Comparison of ENCODE assay signal across 22 cellular contexts in genomic region chr3:46876313-46877300, GRCh38. TPM values are rescaled to one million over a fixed set of nuclear protein-coding genes. Genes with fewer than 3 reads are reported as not detected.
A peak's percentile ranks its signal among the peaks of the same experiment; 100 is the strongest.
DNase-seq lines count a peak whose midpoint lies in the region; ATAC-seq, FAIRE-seq and TF ChIP-seq lines count a peak whose summit lies in the region.
"Had no signal": no experiment of that assay in that cellular context is flagged by ENCODE, and none has a peak within 500 bp of the region (broad histone marks: within the 10 kb centered on the region; RNA-seq: fewer than 3 reads in every experiment).

No MANE protein-coding gene starts in this region.

- no peak for DNase-seq in HepG2 (ENCODE audit: low spot score)
- DNase-seq in H1 (ENCODE audit: low read depth in 1 of 2, low spot score in 2 of 2), result no peak
- no peak for DNase-seq in tibial artery
- DNase-seq in HuH-7 (ENCODE audit: low spot score), result no peak
- DNase-seq in SKM-1 treated with dmso at 0.1 percent for 144 hours (lab: John Stamatoyannopoulos, UW; ENCODE audit: unreplicated experiment), result no peak
- DNase-seq in DMS153 treated with DMSO at 0.1 percent for 48 hours (lab: John Stamatoyannopoulos, UW; ENCODE audit: unreplicated experiment), result no peak
- DNase-seq: DMS 273 treated with DMSO at 0.1 percent for 48 hours, H9, NCI-H1417, NCI-H2029, NCI-H2171, NCI-H510A, NCI-H82, PC-9 had no signal

- no peak overlapping the region for H3K4me3 ChIP-seq in liver (ENCODE audit: low read depth in 1 of 3, low read length in 3 of 3)
- no peak overlapping the region for H3K4me3 ChIP-seq in HepG2 (replicated peaks in 1 of 3; ENCODE audit: insufficient read depth in 1 of 3, low read depth in 2 of 3, low read length in 3 of 3)
- no peak overlapping the region for H3K4me3 ChIP-seq in H1 (ENCODE audit: extremely low read depth in 1 of 4, insufficient read depth in 2 of 4, low read depth in 3 of 4, low read length in 4 of 4)
- H3K4me3 ChIP-seq in tibial artery, result no peak overlapping the region
- H3K4me3 ChIP-seq: PC-9 had no signal

- H3K23ac ChIP-seq in H1 (ENCODE audit: insufficient read length), result no peak overlapping the region

- H3K4me1 ChIP-seq in liver (ENCODE audit: control insufficient read depth in 4 of 4, insufficient read depth in 4 of 4, low read length in 3 of 4), result peaks cover 0 to 2% (median 0%) of the 10 kb centered on the region in 4 donors
- H3K4me1 ChIP-seq in HepG2 (ENCODE audit: insufficient read depth, low read length), result peaks cover 23% of the 10 kb centered on the region
- peaks cover 0 to 9% (median 1%) of the 10 kb centered on the region in 4 experiments; a peak in 4 of 7 replicates for H3K4me1 ChIP-seq in H1 (replicated peaks in 1 of 4; ENCODE audit: control insufficient read depth in 3 of 4, insufficient read depth in 4 of 4, low read length in 3 of 4)
- peaks cover 0 to 56% (median 39%) of the 10 kb centered on the region in 4 donors for H3K4me1 ChIP-seq in tibial artery

- no peak overlapping the region for H3K9ac ChIP-seq in liver (ENCODE audit: low read depth in 1 of 2, low read length in 2 of 2)
- H3K9ac ChIP-seq in HepG2 (ENCODE audit: insufficient read depth, low read depth, low read length), result no peak overlapping the region
- H3K9ac ChIP-seq in H1 (replicated peaks in 1 of 4; ENCODE audit: extremely low read depth in 1 of 4, low read depth in 3 of 4, low read length in 3 of 4), result no peak overlapping the region

- peaks cover 54% of the 10 kb centered on the region for H3K4me1 Mint-ChIP-seq in nephron

- 86% methylated on average over 10 of the region's 10 CpGs for WGBS in liver
- WGBS in HepG2 (ENCODE audit: low lambda C conversion rate), result 42% methylated on average over 2 of the region's 10 CpGs
- 76% methylated on average over 10 of the region's 10 CpGs; no CpG with 5 or more reads in 1 of the 2 experiments for WGBS in H1 (ENCODE audit: extremely low coverage in 1 of 2, insufficient coverage in 1 of 2, insufficient read length in 1 of 2, insufficient replicate concordance in 2 of 2, low coverage in 1 of 2, low lambda C conversion rate in 2 of 2, missing lambda C conversion rate in 1 of 2), 2 experiments

- no peak for TF ChIP-seq EP300 in HepG2 (IDR thresholded peaks at IDR 0.05; ENCODE audit: low read depth in 2 of 2, low read length in 2 of 2)
- no peak for TF ChIP-seq EP300 in HepG2 (CRISPR knock-in tag; IDR thresholded peaks at IDR 0.05; ENCODE audit: borderline replicate concordance)
- no peak for TF ChIP-seq EP300 in H1 (IDR thresholded peaks at IDR 0.05; ENCODE audit: borderline replicate concordance in 1 of 2, low read depth in 2 of 2, low read length in 2 of 2)

- H3K79me1 ChIP-seq in H1 (ENCODE audit: low read depth, low read length), result no peaks in the 10 kb centered on the region

- H4K8ac ChIP-seq in H1 (ENCODE audit: extremely low read depth, insufficient read depth, low read length), result peak overlapping the region; percentile 53; the same call in 1 of the 2 replicates

- no peak overlapping the region for H3K4ac ChIP-seq in H1 (replicated peaks; ENCODE audit: insufficient read length, low read depth, low read length)

- H2BK20ac ChIP-seq in H1 (ENCODE audit: low read length), result no peak overlapping the region

- H3K36me3 ChIP-seq in liver (ENCODE audit: control insufficient read depth in 4 of 4, insufficient read depth in 3 of 4, low read depth in 1 of 4, low read length in 3 of 4) (no peaks in the 10 kb centered on the region), HepG2 (replicated peaks in 1 of 2; ENCODE audit: control insufficient read depth in 1 of 2, insufficient read depth in 2 of 2, low read length in 2 of 2) (no peaks in the 10 kb centered on the region), H1 (ENCODE audit: control insufficient read depth in 2 of 4, insufficient read depth in 4 of 4, low read length in 3 of 4) (no peaks in the 10 kb centered on the region), tibial artery (no peaks in the 10 kb centered on the region)

- no TSS peak for BruUV-seq in HepG2 (replicated peaks; lab: Mats Ljungman, UMichigan)

- peak overlapping the region; percentile 60 to 97 (median 95) for H3K27ac Mint-ChIP-seq in nephron
- H3K27ac Mint-ChIP-seq: H9 had no signal

- in situ Hi-C loops in HepG2 (cut with HindIII; ENCODE audit: extremely low pct_ligation_motif_present, low pct_unique_long_range_greater_than_20kb), result no loop called here

- peaks cover 25% of the 10 kb centered on the region for H3K27me3 Mint-ChIP-seq in nephron (ENCODE audit: low read depth)

- H3K9me3 ChIP-seq in liver (ENCODE audit: control insufficient read depth in 4 of 4, low read length in 3 of 4), result no peaks in the 10 kb centered on the region
- no peaks in the 10 kb centered on the region for H3K9me3 ChIP-seq in HepG2 (ENCODE audit: low read length)
- no peaks in the 10 kb centered on the region for H3K9me3 ChIP-seq in H1 (ENCODE audit: insufficient read depth in 2 of 2, low read depth in 1 of 2, low read length in 1 of 2)
- H3K9me3 ChIP-seq in tibial artery, result no peaks in the 10 kb centered on the region

- CTCF ChIA-PET in HepG2 (lab: Yijun Ruan, JAX; ENCODE audit: low intra/inter-chr PET ratio, low total read pairs) (no interaction called here), H1 (lab: Charles Lee; ENCODE audit: partially characterized antibody) (interaction anchor here (0.6 to 2.7 kb wide), 8 partner anchors 10 to 170 kb away, joined by 3 to 15 read pairs (median 4); partner anchors contain the start of gene MYL3)

- peak overlapping the region; percentile 16 to 21 for H3K27ac ChIP-seq in liver (ENCODE audit: low read depth in 1 of 2, low read length in 2 of 2)
- no peak overlapping the region for H3K27ac ChIP-seq in HepG2 (ENCODE audit: extremely low read length, insufficient read depth, low read length)
- H3K27ac ChIP-seq in H1 (ENCODE audit: low read depth, low read length), result no peak overlapping the region
- peak overlapping the region; percentile 77 to 81 for H3K27ac ChIP-seq in tibial artery
- H3K27ac ChIP-seq: C4-2B, PC-9 had no signal

- POLR2A ChIA-PET in HepG2 (lab: Yijun Ruan, JAX), result no interaction called here
- POLR2A ChIA-PET in H1 (lab: Charles Lee; ENCODE audit: partially characterized antibody), result no interaction called here

- H3K9me3 Mint-ChIP-seq in nephron, result no peaks in the 10 kb centered on the region
- H3K9me3 Mint-ChIP-seq: H9 had no signal

- peaks cover 5% of the 10 kb centered on the region; the same call in 1 of the 2 replicates for H3K23me2 ChIP-seq in H1 (ENCODE audit: low read depth, low read length)

- intact Hi-C loops in HepG2 (cut with micrococcal nuclease; ENCODE audit: unreplicated experiment), result no loop called here
- intact Hi-C loops in tibial artery (cut with DNase I; ENCODE audit: low total_unique reads), result no loop called here

- no peak overlapping the region for H4K91ac ChIP-seq in H1 (replicated peaks; ENCODE audit: insufficient read length, low read length)

- no peak overlapping the region for H2BK120ac ChIP-seq in H1 (replicated peaks; ENCODE audit: low read depth, low read length)

- H2BK5ac ChIP-seq in H1 (ENCODE audit: low read depth, low read length), result no peak overlapping the region

- H3K4me3 Mint-ChIP-seq in nephron, result peak overlapping the region in 2 of 3 experiments; percentile 28 to 50
- H3K4me3 Mint-ChIP-seq: H9 had no signal

- no peak for TF ChIP-seq RAD21 in liver (IDR thresholded peaks at IDR 0.05)
- no peak for TF ChIP-seq RAD21 in HepG2 (CRISPR knock-in tag; IDR thresholded peaks at IDR 0.05)
- TF ChIP-seq RAD21 in H1 (IDR thresholded peaks at IDR 0.05 in 1 of 2, conservative IDR thresholded peaks at IDR 0.05 in 1 of 2; ENCODE audit: low read depth in 2 of 2, low read length in 2 of 2), result no peak

- H4K20me1 ChIP-seq in HepG2 (ENCODE audit: insufficient read depth, low read length), result peaks cover 3% of the 10 kb centered on the region; the same call in 1 of the 2 replicates
- peaks cover 4 to 10% of the 10 kb centered on the region in 2 experiments for H4K20me1 ChIP-seq in H1 (replicated peaks in 1 of 2; ENCODE audit: control insufficient read depth in 1 of 2, insufficient read depth in 2 of 2, low read length in 2 of 2)

- H3K27me3 ChIP-seq in liver (ENCODE audit: control insufficient read depth in 4 of 4, insufficient read depth in 4 of 4, low read length in 3 of 4) (peaks cover 0 to under 1% (median 0%) of the 10 kb centered on the region in 4 donors), HepG2 (ENCODE audit: control insufficient read depth in 1 of 2, insufficient read depth in 2 of 2, low read length in 2 of 2) (peaks cover 17 to 87% of the 10 kb centered on the region in 2 experiments), H1 (replicated peaks in 1 of 4; ENCODE audit: control insufficient read depth in 3 of 4, extremely low read depth in 1 of 4, insufficient read depth in 3 of 4, low read length in 3 of 4) (peaks cover 22 to 66% (median 56%) of the 10 kb centered on the region in 4 experiments), tibial artery (no peaks in the 10 kb centered on the region)

- H3K14ac ChIP-seq in H1 (ENCODE audit: insufficient read length), result no peak overlapping the region

- TF ChIP-seq CTCF in liver (IDR thresholded peaks at IDR 0.05; ENCODE audit: low read depth, low read length, missing input control) (no peak), HepG2 (CRISPR knock-in tag; IDR thresholded peaks at IDR 0.05) (no peak), H1 (IDR thresholded peaks at IDR 0.05; ENCODE audit: control extremely low read depth in 1 of 3, insufficient read depth in 1 of 3, low read depth in 1 of 3, low read length in 3 of 3) (no peak), nephron (IDR thresholded peaks at IDR 0.05; ENCODE audit: unreplicated experiment in 3 of 3) (no peak), tibial artery (IDR thresholded peaks at IDR 0.05) (no peak)

- no peaks in the 10 kb centered on the region for H3K79me2 ChIP-seq in HepG2 (ENCODE audit: insufficient read depth, low read length)
- no peaks in the 10 kb centered on the region for H3K79me2 ChIP-seq in H1 (ENCODE audit: control insufficient read depth in 1 of 2, insufficient read depth in 2 of 2, low read length in 2 of 2)

- H2AK5ac ChIP-seq in H1 (ENCODE audit: low read depth, low read length), result no peak overlapping the region

- no peak overlapping the region for H3K4me2 ChIP-seq in HepG2 (ENCODE audit: low read depth, low read length)
- H3K4me2 ChIP-seq in H1 (ENCODE audit: insufficient read depth in 1 of 2, low read depth in 2 of 2, low read length in 2 of 2), result no peak overlapping the region
- H3K4me2 ChIP-seq: PC-9 had no signal

- no peak overlapping the region for H3K56ac ChIP-seq in H1 (replicated peaks; ENCODE audit: insufficient read length, low read depth, low read length)

- H2AFZ ChIP-seq in HepG2 (ENCODE audit: low read length), result no peak overlapping the region
- no peak overlapping the region for H2AFZ ChIP-seq in H1 (ENCODE audit: low read length)
- H2AFZ ChIP-seq: PC-9 had no signal

- no peak for ATAC-seq in HepG2
- ATAC-seq: Right ventricle myocardium inferior had no signal

- TF ChIP-seq POLR2A in HepG2 (IDR thresholded peaks at IDR 0.05; ENCODE audit: insufficient read depth in 1 of 2, low read depth in 2 of 2, low read length in 2 of 2) (no peak), H1 (IDR thresholded peaks at IDR 0.05; ENCODE audit: control extremely low read depth in 1 of 2, low read depth in 2 of 2, low read length in 2 of 2) (no peak)

- H3K36me3 Mint-ChIP-seq in nephron (ENCODE audit: low read depth), result no peaks in the 10 kb centered on the region

- H3K18ac ChIP-seq in H1 (ENCODE audit: extremely low read depth, low read length), result no peak overlapping the region; the same call in 1 of the 2 replicates

- FAIRE-seq in HepG2 (lab: Jason Lieb, UNC) (no peak), H1 (lab: Jason Lieb, UNC) (no peak)
- FAIRE-seq: A204.1, GM19239 had no signal

- H2BK15ac ChIP-seq in H1 (ENCODE audit: low read length), result no peak overlapping the region

- H2BK12ac ChIP-seq in H1 (ENCODE audit: low read depth, low read length), result no peak overlapping the region

- H4K5ac ChIP-seq in H1 (ENCODE audit: insufficient read length, low read depth, low read length), result no peak overlapping the region

RNA-seq across cellular contexts. Expression of gene PTH1R, which starts 0.9 kb away (rescaled TPM):
- 10 to 100 TPM in 1 of 2 donors, 1 to 10 TPM in 1; 7.2 to 28.4 TPM for total RNA-seq in liver
- polyA plus RNA-seq in liver, result 10 to 100 TPM; 19.8 to 27.4 TPM
- total RNA-seq in HepG2 (2016; rRNA removed; fragmentation: Illumina TruSeq; extraction: Trizol), result not detected in 2 replicates
- not detected in 2 replicates for total RNA-seq in HepG2 (2016; cell fraction: cytosol; rRNA removed; fragmentation: Illumina TruSeq; extraction: Trizol; ENCODE audit: low read depth)
- total RNA-seq in HepG2 (2016; cell fraction: insoluble cytoplasmic fraction; rRNA removed; fragmentation: Illumina TruSeq; extraction: Trizol), result not detected in 2 replicates
- not detected in 2 replicates for total RNA-seq in HepG2 (2016; cell fraction: membrane; rRNA removed; fragmentation: Illumina TruSeq; extraction: Trizol)
- total RNA-seq in HepG2 (2016; cell fraction: nucleus; rRNA removed; fragmentation: Illumina TruSeq; extraction: Trizol), result not detected in 2 replicates
- polyA plus RNA-seq in HepG2 (2011; rRNA removed), result not detected in 2 replicates
- polyA plus RNA-seq in HepG2 (2011; cell fraction: cytosol; rRNA removed), result not detected in 2 replicates
- polyA plus RNA-seq in HepG2 (2011; cell fraction: nucleus; rRNA removed), result 0.10 TPM in 1 of 2 replicates, not detected in the other
- not detected in 2 replicates for polyA plus RNA-seq in HepG2 (2012)
- not detected in 2 replicates for polyA plus RNA-seq in HepG2 (2016; cell fraction: cytosol; fragmentation: Illumina TruSeq; extraction: Trizol; ENCODE audit: low read depth)
- not detected in 2 replicates for polyA plus RNA-seq in HepG2 (2016; cell fraction: insoluble cytoplasmic fraction; fragmentation: Illumina TruSeq; extraction: Trizol; ENCODE audit: low read depth)
- not detected in 2 replicates for polyA plus RNA-seq in HepG2 (2016; cell fraction: membrane; fragmentation: Illumina TruSeq; extraction: Trizol; ENCODE audit: low read depth)
- not detected in 2 replicates for polyA plus RNA-seq in HepG2 (2016; cell fraction: nucleus; fragmentation: Illumina TruSeq; extraction: Trizol; ENCODE audit: insufficient read depth, low read depth)
- not detected in 2 replicates for polyA minus RNA-seq in HepG2 (2011; rRNA and poly(A)+ RNA removed; ENCODE audit: low replicate concordance)
- polyA minus RNA-seq in HepG2 (2011; cell fraction: cytosol; rRNA and poly(A)+ RNA removed), result not detected in 2 replicates
- polyA minus RNA-seq in HepG2 (2011; cell fraction: nucleus; rRNA and poly(A)+ RNA removed), result not detected in 2 replicates
- total RNA-seq in H1 (2021; fragmentation: NEBNext Ultra II Directional; extraction: Animal tissue kit (Norgen Biotek cat#: 25700)), result 0.21 and 1.5 TPM in 2 replicates
- 0.57 and 1.9 TPM in 2 replicates for polyA plus RNA-seq in H1 (2011; rRNA removed)
- polyA plus RNA-seq in H1 (2011; cell fraction: cytosol; rRNA removed), result 0.89 TPM
- polyA plus RNA-seq in H1 (2011; cell fraction: nucleus; rRNA removed), result 3.4 TPM
- 0.27 to 1.1 TPM (median 0.67 TPM) in 4 replicates for polyA plus RNA-seq in H1 (2012, experiment 1 of 2)
- 0.54 TPM for polyA plus RNA-seq in H1 (2012, experiment 2 of 2)
- 0.63 TPM for polyA plus RNA-seq in H1 (2013, experiment 1 of 2)
- polyA plus RNA-seq in H1 (2013, experiment 2 of 2), result 0.79 TPM
- 0.73 and 0.88 TPM in 2 replicates for polyA minus RNA-seq in H1 (2011; rRNA and poly(A)+ RNA removed)
- polyA minus RNA-seq in H1 (2011; cell fraction: cytosol; rRNA and poly(A)+ RNA removed), result not detected
- polyA minus RNA-seq in H1 (2011; cell fraction: nucleus; rRNA and poly(A)+ RNA removed), result 2.3 TPM
- total RNA-seq: HT-29, PC-9 had no signal

RNA-seq across cellular contexts. Expression of gene MYL3, which starts 13.4 kb away (rescaled TPM):
- total RNA-seq in liver, result 1 to 10 TPM in 1 of 2 donors, under 1 TPM in 1; 0.51 to 1.3 TPM
- under 1 TPM; 0.76 to 0.86 TPM for polyA plus RNA-seq in liver
- total RNA-seq in HepG2 (2016; rRNA removed; fragmentation: Illumina TruSeq; extraction: Trizol), result not detected in 2 replicates
- total RNA-seq in HepG2 (2016; cell fraction: cytosol; rRNA removed; fragmentation: Illumina TruSeq; extraction: Trizol; ENCODE audit: low read depth), result not detected in 2 replicates
- total RNA-seq in HepG2 (2016; cell fraction: insoluble cytoplasmic fraction; rRNA removed; fragmentation: Illumina TruSeq; extraction: Trizol), result not detected in 2 replicates
- not detected in 2 replicates for total RNA-seq in HepG2 (2016; cell fraction: membrane; rRNA removed; fragmentation: Illumina TruSeq; extraction: Trizol)
- total RNA-seq in HepG2 (2016; cell fraction: nucleus; rRNA removed; fragmentation: Illumina TruSeq; extraction: Trizol), result not detected in 2 replicates
- polyA plus RNA-seq in HepG2 (2011; rRNA removed), result 0.13 TPM in 1 of 2 replicates, not detected in the other
- polyA plus RNA-seq in HepG2 (2011; cell fraction: cytosol; rRNA removed), result 0.06 TPM in 1 of 2 replicates, not detected in the other
- polyA plus RNA-seq in HepG2 (2011; cell fraction: nucleus; rRNA removed), result not detected in 2 replicates
- polyA plus RNA-seq in HepG2 (2012), result not detected in 2 replicates
- polyA plus RNA-seq in HepG2 (2016; cell fraction: cytosol; fragmentation: Illumina TruSeq; extraction: Trizol; ENCODE audit: low read depth), result not detected in 2 replicates
- polyA plus RNA-seq in HepG2 (2016; cell fraction: insoluble cytoplasmic fraction; fragmentation: Illumina TruSeq; extraction: Trizol; ENCODE audit: low read depth), result not detected in 2 replicates
- not detected in 2 replicates for polyA plus RNA-seq in HepG2 (2016; cell fraction: membrane; fragmentation: Illumina TruSeq; extraction: Trizol; ENCODE audit: low read depth)
- not detected in 2 replicates for polyA plus RNA-seq in HepG2 (2016; cell fraction: nucleus; fragmentation: Illumina TruSeq; extraction: Trizol; ENCODE audit: insufficient read depth, low read depth)
- polyA minus RNA-seq in HepG2 (2011; rRNA and poly(A)+ RNA removed; ENCODE audit: low replicate concordance), result 0.16 TPM in 1 of 2 replicates, not detected in the other
- polyA minus RNA-seq in HepG2 (2011; cell fraction: cytosol; rRNA and poly(A)+ RNA removed), result not detected in 2 replicates
- polyA minus RNA-seq in HepG2 (2011; cell fraction: nucleus; rRNA and poly(A)+ RNA removed), result not detected in 2 replicates
- total RNA-seq in H1 (2021; fragmentation: NEBNext Ultra II Directional; extraction: Animal tissue kit (Norgen Biotek cat#: 25700)), result not detected in 2 replicates
- 0.06 TPM in 1 of 2 replicates, not detected in the other for polyA plus RNA-seq in H1 (2011; rRNA removed)
- polyA plus RNA-seq in H1 (2011; cell fraction: cytosol; rRNA removed), result 0.10 TPM
- not detected for polyA plus RNA-seq in H1 (2011; cell fraction: nucleus; rRNA removed)
- polyA plus RNA-seq in H1 (2012, experiment 1 of 2), result 0.19 to 0.27 TPM in 2 of 4 replicates, not detected in the others
- polyA plus RNA-seq in H1 (2012, experiment 2 of 2), result 0.33 TPM
- polyA plus RNA-seq in H1 (2013, experiment 1 of 2), result 0.08 TPM
- not detected for polyA plus RNA-seq in H1 (2013, experiment 2 of 2)
- polyA minus RNA-seq in H1 (2011; rRNA and poly(A)+ RNA removed), result not detected in 2 replicates
- not detected for polyA minus RNA-seq in H1 (2011; cell fraction: cytosol; rRNA and poly(A)+ RNA removed)
- polyA minus RNA-seq in H1 (2011; cell fraction: nucleus; rRNA and poly(A)+ RNA removed), result not detected
- total RNA-seq: HT-29, LHCN-M2, PC-9 had no signal

Comparison
In these comparisons a context has a peak if more than half of its experiments do, and no peak if none do; other contexts are left out.
1. H3K27ac ChIP-seq: peak in liver (2 of 2) and tibial artery (2 of 2); none in HepG2 (single experiment) and H1 (single experiment).